1 cellular context compared by ENCODE assay signal in genomic region chr9:112173489-112174222, GRCh38.
TF ChIP-seq lines count a peak whose summit lies in the region.

No MANE protein-coding gene starts in this region.

TF ChIP-seq in HepG2, 621 proteins besides CTCF, POLR2A, EP300 and RAD21 (continued from another document):
- TF ChIP-seq, protein P1, sequence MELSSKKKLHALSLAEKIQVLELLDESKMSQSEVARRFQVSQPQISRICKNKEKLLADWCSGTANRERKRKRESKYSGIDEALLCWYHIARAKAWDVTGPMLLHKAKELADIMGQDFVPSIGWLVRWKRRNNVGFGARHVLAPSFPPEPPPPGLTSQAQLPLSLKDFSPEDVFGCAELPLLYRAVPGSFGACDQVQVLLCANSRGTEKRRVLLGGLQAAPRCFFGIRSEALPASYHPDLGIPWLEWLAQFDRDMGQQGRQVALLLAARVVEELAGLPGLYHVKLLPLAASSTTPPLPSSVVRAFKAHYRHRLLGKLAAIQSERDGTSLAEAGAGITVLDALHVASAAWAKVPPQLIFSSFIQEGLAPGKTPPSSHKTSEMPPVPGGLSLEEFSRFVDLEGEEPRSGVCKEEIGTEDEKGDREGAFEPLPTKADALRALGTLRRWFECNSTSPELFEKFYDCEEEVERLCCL (CRISPR knock-in tag; IDR thresholded peaks at IDR 0.05; ENCODE audit: borderline replicate concordance), result no peak
- TF ChIP-seq ZNF180 (CRISPR knock-in tag; IDR thresholded peaks at IDR 0.05; ENCODE audit: borderline replicate concordance, low read depth), result no peak
- no peak for TF ChIP-seq CBX2 (IDR thresholded peaks at IDR 0.05; ENCODE audit: low read depth, low read length)
- no peak for TF ChIP-seq CBX2 (CRISPR knock-in tag; IDR thresholded peaks at IDR 0.05; ENCODE audit: low read depth)
- no peak for TF ChIP-seq RBM39 (IDR thresholded peaks at IDR 0.05; ENCODE audit: low read depth, low read length, poor library complexity, severe bottlenecking)
- no peak for TF ChIP-seq STAT5B (CRISPR knock-in tag; IDR thresholded peaks at IDR 0.05)
- TF ChIP-seq ZNF430 (CRISPR knock-in tag; IDR thresholded peaks at IDR 0.05), result 0 out of 2 replicates have a peak, but pooled peaks have one; percentile 17
- TF ChIP-seq, protein P2, sequence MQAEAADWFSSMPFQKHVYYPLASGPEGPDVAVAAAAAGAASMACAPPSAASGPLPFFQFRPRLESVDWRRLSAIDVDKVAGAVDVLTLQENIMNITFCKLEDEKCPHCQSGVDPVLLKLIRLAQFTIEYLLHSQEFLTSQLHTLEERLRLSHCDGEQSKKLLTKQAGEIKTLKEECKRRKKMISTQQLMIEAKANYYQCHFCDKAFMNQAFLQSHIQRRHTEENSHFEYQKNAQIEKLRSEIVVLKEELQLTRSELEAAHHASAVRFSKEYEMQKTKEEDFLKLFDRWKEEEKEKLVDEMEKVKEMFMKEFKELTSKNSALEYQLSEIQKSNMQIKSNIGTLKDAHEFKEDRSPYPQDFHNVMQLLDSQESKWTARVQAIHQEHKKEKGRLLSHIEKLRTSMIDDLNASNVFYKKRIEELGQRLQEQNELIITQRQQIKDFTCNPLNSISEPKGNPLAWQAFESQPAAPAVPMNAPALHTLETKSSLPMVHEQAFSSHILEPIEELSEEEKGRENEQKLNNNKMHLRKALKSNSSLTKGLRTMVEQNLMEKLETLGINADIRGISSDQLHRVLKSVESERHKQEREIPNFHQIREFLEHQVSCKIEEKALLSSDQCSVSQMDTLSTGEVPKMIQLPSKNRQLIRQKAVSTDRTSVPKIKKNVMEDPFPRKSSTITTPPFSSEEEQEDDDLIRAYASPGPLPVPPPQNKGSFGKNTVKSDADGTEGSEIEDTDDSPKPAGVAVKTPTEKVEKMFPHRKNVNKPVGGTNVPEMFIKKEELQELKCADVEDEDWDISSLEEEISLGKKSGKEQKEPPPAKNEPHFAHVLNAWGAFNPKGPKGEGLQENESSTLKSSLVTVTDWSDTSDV (CRISPR knock-in tag; IDR thresholded peaks at IDR 0.05), result 0 out of 2 replicates have a peak, but pooled peaks have one; percentile 44
- TF ChIP-seq ZBTB44 (CRISPR knock-in tag; IDR thresholded peaks at IDR 0.05), result no peak
- no peak for TF ChIP-seq ZNF207 (IDR thresholded peaks at IDR 0.05; ENCODE audit: borderline replicate concordance)
- no peak for TF ChIP-seq NCOA2 (CRISPR knock-in tag; IDR thresholded peaks at IDR 0.05)
- no peak for TF ChIP-seq ZNF570 (CRISPR knock-in tag; IDR thresholded peaks at IDR 0.05; ENCODE audit: borderline replicate concordance)
- TF ChIP-seq SATB2 (CRISPR knock-in tag; IDR thresholded peaks at IDR 0.05), result no peak
- TF ChIP-seq ZSCAN31 (CRISPR knock-in tag; IDR thresholded peaks at IDR 0.05; ENCODE audit: low read depth), result 0 out of 2 replicates have a peak, but pooled peaks have one; percentile 4
- no peak for TF ChIP-seq SOX6 (IDR thresholded peaks at IDR 0.05)
- TF ChIP-seq SOX6 (CRISPR knock-in tag; IDR thresholded peaks at IDR 0.05), result no peak
- no peak for TF ChIP-seq ZNF674 (CRISPR knock-in tag; IDR thresholded peaks at IDR 0.05; ENCODE audit: low read depth)
- no peak for TF ChIP-seq NONO (IDR thresholded peaks at IDR 0.05)
- no peak for TF ChIP-seq NONO (CRISPR knock-in tag; conservative IDR thresholded peaks at IDR 0.05)
